ENCODE assay signal across 1 cellular context in genomic region chr18:77366725-77367641, GRCh38.
A peak's percentile ranks its signal among the peaks of the same experiment; 100 is the strongest.
TF ChIP-seq lines count a peak whose summit lies in the region.

No MANE protein-coding gene starts in this region.

TF ChIP-seq in HepG2, 621 proteins besides CTCF, POLR2A, EP300 and RAD21 (continued from another document and continues in another):
- TF ChIP-seq SYNCRIP (IDR thresholded peaks at IDR 0.05; ENCODE audit: insufficient read depth, low read depth, low read length) (no peak), PCBP2 (optimal IDR thresholded peaks at IDR 0.05; ENCODE audit: low read depth, low read length, poor library complexity, severe bottlenecking) (no peak), WIZ (CRISPR knock-in tag; IDR thresholded peaks at IDR 0.05) (no peak), ZNF614 (CRISPR knock-in tag; IDR thresholded peaks at IDR 0.05; ENCODE audit: borderline replicate concordance) (peak; percentile 89; the same call in 1 of the 2 replicates), YEATS2 (CRISPR knock-in tag; IDR thresholded peaks at IDR 0.05; ENCODE audit: borderline replicate concordance) (peak; percentile 46; the same call in 1 of the 2 replicates), NFE2L1 (CRISPR knock-in tag; IDR thresholded peaks at IDR 0.05; ENCODE audit: borderline replicate concordance) (no peak), ZNF768 (CRISPR knock-in tag; IDR thresholded peaks at IDR 0.05) (peak; percentile 45; the same call in 1 of the 2 replicates), ATM (IDR thresholded peaks at IDR 0.05; ENCODE audit: borderline replicate concordance) (no peak), ZBTB7B (CRISPR knock-in tag; IDR thresholded peaks at IDR 0.05) (peak; percentile 49; the same call in 1 of the 2 replicates), ZNF18 (CRISPR knock-in tag; IDR thresholded peaks at IDR 0.05; ENCODE audit: insufficient replicate concordance) (no peak), ATF1 (CRISPR knock-in tag; IDR thresholded peaks at IDR 0.05) (no peak), NFKB2 (CRISPR knock-in tag; IDR thresholded peaks at IDR 0.05; ENCODE audit: borderline replicate concordance) (peak; percentile 38; the same call in 1 of the 2 replicates), NONO (IDR thresholded peaks at IDR 0.05) (no peak), NONO (CRISPR knock-in tag; conservative IDR thresholded peaks at IDR 0.05) (0 out of 2 replicates have a peak, but pooled peaks have one; percentile 59), CHD2 (IDR thresholded peaks at IDR 0.05; ENCODE audit: low read depth, low read length) (no peak), CSRNP2 (CRISPR knock-in tag; conservative IDR thresholded peaks at IDR 0.05; ENCODE audit: low read depth) (no peak), MLX (CRISPR knock-in tag; IDR thresholded peaks at IDR 0.05) (peak; percentile 84), KLF13 (CRISPR knock-in tag; IDR thresholded peaks at IDR 0.05) (no peak), CERS6 (CRISPR knock-in tag; IDR thresholded peaks at IDR 0.05) (no peak), RELA (CRISPR knock-in tag; IDR thresholded peaks at IDR 0.05) (no peak), HDAC2 (CRISPR knock-in tag; IDR thresholded peaks at IDR 0.05) (peak; percentile 60), ZNF503 (CRISPR knock-in tag; IDR thresholded peaks at IDR 0.05) (peak; percentile 76; the same call in 1 of the 2 replicates), ZNF720 (CRISPR knock-in tag; IDR thresholded peaks at IDR 0.05) (0 out of 2 replicates have a peak, but pooled peaks have one; percentile 49), HINFP (CRISPR knock-in tag; IDR thresholded peaks at IDR 0.05; ENCODE audit: low read depth) (no peak), FOXK2 (IDR thresholded peaks at IDR 0.05) (no peak), ZNF10 (CRISPR knock-in tag; IDR thresholded peaks at IDR 0.05; ENCODE audit: borderline replicate concordance, low read depth) (no peak), SALL2 (CRISPR knock-in tag; IDR thresholded peaks at IDR 0.05) (no peak), PITX1 (CRISPR knock-in tag; IDR thresholded peaks at IDR 0.05) (peak; percentile 56), FIP1L1 (IDR thresholded peaks at IDR 0.05; ENCODE audit: borderline replicate concordance, insufficient read depth, low read depth, low read length) (no peak), ZSCAN30 (CRISPR knock-in tag; IDR thresholded peaks at IDR 0.05) (no peak), ZNF737 (CRISPR knock-in tag; IDR thresholded peaks at IDR 0.05; ENCODE audit: borderline replicate concordance) (no peak), KDM5A (IDR thresholded peaks at IDR 0.05; ENCODE audit: borderline replicate concordance, low read length) (no peak)
- TF ChIP-seq, protein P1, sequence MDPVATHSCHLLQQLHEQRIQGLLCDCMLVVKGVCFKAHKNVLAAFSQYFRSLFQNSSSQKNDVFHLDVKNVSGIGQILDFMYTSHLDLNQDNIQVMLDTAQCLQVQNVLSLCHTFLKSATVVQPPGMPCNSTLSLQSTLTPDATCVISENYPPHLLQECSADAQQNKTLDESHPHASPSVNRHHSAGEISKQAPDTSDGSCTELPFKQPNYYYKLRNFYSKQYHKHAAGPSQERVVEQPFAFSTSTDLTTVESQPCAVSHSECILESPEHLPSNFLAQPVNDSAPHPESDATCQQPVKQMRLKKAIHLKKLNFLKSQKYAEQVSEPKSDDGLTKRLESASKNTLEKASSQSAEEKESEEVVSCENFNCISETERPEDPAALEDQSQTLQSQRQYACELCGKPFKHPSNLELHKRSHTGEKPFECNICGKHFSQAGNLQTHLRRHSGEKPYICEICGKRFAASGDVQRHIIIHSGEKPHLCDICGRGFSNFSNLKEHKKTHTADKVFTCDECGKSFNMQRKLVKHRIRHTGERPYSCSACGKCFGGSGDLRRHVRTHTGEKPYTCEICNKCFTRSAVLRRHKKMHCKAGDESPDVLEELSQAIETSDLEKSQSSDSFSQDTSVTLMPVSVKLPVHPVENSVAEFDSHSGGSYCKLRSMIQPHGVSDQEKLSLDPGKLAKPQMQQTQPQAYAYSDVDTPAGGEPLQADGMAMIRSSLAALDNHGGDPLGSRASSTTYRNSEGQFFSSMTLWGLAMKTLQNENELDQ (CRISPR knock-in tag; IDR thresholded peaks at IDR 0.05; ENCODE audit: borderline replicate concordance) = no peak
- TF ChIP-seq, protein P2, sequence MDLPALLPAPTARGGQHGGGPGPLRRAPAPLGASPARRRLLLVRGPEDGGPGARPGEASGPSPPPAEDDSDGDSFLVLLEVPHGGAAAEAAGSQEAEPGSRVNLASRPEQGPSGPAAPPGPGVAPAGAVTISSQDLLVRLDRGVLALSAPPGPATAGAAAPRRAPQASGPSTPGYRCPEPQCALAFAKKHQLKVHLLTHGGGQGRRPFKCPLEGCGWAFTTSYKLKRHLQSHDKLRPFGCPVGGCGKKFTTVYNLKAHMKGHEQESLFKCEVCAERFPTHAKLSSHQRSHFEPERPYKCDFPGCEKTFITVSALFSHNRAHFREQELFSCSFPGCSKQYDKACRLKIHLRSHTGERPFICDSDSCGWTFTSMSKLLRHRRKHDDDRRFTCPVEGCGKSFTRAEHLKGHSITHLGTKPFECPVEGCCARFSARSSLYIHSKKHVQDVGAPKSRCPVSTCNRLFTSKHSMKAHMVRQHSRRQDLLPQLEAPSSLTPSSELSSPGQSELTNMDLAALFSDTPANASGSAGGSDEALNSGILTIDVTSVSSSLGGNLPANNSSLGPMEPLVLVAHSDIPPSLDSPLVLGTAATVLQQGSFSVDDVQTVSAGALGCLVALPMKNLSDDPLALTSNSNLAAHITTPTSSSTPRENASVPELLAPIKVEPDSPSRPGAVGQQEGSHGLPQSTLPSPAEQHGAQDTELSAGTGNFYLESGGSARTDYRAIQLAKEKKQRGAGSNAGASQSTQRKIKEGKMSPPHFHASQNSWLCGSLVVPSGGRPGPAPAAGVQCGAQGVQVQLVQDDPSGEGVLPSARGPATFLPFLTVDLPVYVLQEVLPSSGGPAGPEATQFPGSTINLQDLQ (CRISPR knock-in tag; IDR thresholded peaks at IDR 0.05) = no peak
- TF ChIP-seq, protein P3, sequence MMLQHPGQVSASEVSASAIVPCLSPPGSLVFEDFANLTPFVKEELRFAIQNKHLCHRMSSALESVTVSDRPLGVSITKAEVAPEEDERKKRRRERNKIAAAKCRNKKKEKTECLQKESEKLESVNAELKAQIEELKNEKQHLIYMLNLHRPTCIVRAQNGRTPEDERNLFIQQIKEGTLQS (CRISPR knock-in tag; IDR thresholded peaks at IDR 0.05) = no peak
- TF ChIP-seq, protein P4, sequence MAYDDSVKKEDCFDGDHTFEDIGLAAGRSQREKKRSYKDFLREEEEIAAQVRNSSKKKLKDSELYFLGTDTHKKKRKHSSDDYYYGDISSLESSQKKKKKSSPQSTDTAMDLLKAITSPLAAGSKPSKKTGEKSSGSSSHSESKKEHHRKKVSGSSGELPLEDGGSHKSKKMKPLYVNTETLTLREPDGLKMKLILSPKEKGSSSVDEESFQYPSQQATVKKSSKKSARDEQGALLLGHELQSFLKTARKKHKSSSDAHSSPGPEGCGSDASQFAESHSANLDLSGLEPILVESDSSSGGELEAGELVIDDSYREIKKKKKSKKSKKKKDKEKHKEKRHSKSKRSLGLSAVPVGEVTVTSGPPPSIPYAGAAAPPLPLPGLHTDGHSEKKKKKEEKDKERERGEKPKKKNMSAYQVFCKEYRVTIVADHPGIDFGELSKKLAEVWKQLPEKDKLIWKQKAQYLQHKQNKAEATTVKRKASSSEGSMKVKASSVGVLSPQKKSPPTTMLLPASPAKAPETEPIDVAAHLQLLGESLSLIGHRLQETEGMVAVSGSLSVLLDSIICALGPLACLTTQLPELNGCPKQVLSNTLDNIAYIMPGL (CRISPR knock-in tag; IDR thresholded peaks at IDR 0.05; ENCODE audit: borderline replicate concordance in 1 of 2, low read depth in 1 of 2) = 0 out of 4 replicates have a peak, but pooled peaks of 1 of the 2 experiments have one; percentile 42
- TF ChIP-seq, protein P5, sequence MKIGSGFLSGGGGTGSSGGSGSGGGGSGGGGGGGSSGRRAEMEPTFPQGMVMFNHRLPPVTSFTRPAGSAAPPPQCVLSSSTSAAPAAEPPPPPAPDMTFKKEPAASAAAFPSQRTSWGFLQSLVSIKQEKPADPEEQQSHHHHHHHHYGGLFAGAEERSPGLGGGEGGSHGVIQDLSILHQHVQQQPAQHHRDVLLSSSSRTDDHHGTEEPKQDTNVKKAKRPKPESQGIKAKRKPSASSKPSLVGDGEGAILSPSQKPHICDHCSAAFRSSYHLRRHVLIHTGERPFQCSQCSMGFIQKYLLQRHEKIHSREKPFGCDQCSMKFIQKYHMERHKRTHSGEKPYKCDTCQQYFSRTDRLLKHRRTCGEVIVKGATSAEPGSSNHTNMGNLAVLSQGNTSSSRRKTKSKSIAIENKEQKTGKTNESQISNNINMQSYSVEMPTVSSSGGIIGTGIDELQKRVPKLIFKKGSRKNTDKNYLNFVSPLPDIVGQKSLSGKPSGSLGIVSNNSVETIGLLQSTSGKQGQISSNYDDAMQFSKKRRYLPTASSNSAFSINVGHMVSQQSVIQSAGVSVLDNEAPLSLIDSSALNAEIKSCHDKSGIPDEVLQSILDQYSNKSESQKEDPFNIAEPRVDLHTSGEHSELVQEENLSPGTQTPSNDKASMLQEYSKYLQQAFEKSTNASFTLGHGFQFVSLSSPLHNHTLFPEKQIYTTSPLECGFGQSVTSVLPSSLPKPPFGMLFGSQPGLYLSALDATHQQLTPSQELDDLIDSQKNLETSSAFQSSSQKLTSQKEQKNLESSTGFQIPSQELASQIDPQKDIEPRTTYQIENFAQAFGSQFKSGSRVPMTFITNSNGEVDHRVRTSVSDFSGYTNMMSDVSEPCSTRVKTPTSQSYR (CRISPR knock-in tag; IDR thresholded peaks at IDR 0.05; ENCODE audit: borderline replicate concordance) = no peak
- TF ChIP-seq, protein P6, sequence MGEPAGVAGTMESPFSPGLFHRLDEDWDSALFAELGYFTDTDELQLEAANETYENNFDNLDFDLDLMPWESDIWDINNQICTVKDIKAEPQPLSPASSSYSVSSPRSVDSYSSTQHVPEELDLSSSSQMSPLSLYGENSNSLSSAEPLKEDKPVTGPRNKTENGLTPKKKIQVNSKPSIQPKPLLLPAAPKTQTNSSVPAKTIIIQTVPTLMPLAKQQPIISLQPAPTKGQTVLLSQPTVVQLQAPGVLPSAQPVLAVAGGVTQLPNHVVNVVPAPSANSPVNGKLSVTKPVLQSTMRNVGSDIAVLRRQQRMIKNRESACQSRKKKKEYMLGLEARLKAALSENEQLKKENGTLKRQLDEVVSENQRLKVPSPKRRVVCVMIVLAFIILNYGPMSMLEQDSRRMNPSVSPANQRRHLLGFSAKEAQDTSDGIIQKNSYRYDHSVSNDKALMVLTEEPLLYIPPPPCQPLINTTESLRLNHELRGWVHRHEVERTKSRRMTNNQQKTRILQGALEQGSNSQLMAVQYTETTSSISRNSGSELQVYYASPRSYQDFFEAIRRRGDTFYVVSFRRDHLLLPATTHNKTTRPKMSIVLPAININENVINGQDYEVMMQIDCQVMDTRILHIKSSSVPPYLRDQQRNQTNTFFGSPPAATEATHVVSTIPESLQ (CRISPR knock-in tag; conservative IDR thresholded peaks at IDR 0.05) = no peak
